Comparison of ENCODE assay signal across 1 cellular context in genomic region chr3:151135548-151136337, GRCh38.
TF ChIP-seq lines count a peak whose summit lies in the region.

No MANE protein-coding gene starts in this region.

TF ChIP-seq in SK-N-SH, 30 proteins besides CTCF, POLR2A, EP300 and RAD21 (continued from another document):
- TF ChIP-seq, protein P1, sequence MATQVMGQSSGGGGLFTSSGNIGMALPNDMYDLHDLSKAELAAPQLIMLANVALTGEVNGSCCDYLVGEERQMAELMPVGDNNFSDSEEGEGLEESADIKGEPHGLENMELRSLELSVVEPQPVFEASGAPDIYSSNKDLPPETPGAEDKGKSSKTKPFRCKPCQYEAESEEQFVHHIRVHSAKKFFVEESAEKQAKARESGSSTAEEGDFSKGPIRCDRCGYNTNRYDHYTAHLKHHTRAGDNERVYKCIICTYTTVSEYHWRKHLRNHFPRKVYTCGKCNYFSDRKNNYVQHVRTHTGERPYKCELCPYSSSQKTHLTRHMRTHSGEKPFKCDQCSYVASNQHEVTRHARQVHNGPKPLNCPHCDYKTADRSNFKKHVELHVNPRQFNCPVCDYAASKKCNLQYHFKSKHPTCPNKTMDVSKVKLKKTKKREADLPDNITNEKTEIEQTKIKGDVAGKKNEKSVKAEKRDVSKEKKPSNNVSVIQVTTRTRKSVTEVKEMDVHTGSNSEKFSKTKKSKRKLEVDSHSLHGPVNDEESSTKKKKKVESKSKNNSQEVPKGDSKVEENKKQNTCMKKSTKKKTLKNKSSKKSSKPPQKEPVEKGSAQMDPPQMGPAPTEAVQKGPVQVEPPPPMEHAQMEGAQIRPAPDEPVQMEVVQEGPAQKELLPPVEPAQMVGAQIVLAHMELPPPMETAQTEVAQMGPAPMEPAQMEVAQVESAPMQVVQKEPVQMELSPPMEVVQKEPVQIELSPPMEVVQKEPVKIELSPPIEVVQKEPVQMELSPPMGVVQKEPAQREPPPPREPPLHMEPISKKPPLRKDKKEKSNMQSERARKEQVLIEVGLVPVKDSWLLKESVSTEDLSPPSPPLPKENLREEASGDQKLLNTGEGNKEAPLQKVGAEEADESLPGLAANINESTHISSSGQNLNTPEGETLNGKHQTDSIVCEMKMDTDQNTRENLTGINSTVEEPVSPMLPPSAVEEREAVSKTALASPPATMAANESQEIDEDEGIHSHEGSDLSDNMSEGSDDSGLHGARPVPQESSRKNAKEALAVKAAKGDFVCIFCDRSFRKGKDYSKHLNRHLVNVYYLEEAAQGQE (IDR thresholded peaks at IDR 0.05; ENCODE audit: low read depth, low read length) = no peak
